In genomic region chr20:56778765-56779195, GRCh38 we compare ENCODE assay signal across 11 cellular contexts.
DNase-seq lines count a peak whose midpoint lies in the region; ATAC-seq and TF ChIP-seq lines count a peak whose summit lies in the region.
"Had no signal": no experiment of that assay in that cellular context is flagged by ENCODE, and none has a peak within 500 bp of the region (broad histone marks: within the 10 kb centered on the region; RNA-seq: fewer than 3 reads in every experiment).

No MANE protein-coding gene starts in this region.

- H3K27ac ChIP-seq in upper lobe of left lung: no peak overlapping the region

- no peak for ATAC-seq in upper lobe of left lung (ENCODE audit: low FRiP score in 2 of 2)

- no peaks in the 10 kb centered on the region for H3K9me3 ChIP-seq in upper lobe of left lung

- no peak for TF ChIP-seq POLR2A in upper lobe of left lung (IDR thresholded peaks at IDR 0.05)

- no peak overlapping the region for H3K4me3 ChIP-seq in upper lobe of left lung
- H3K4me3 ChIP-seq: HAP-1 had no signal

- no peak for TF ChIP-seq EP300 in upper lobe of left lung (IDR thresholded peaks at IDR 0.05)

- peak; percentile 48 for DNase-seq in HFFc6
- DNase-seq in SW480 (ENCODE audit: low spot score): peak; percentile 71
- peak; percentile 26 for DNase-seq in fibroblast of the conjunctiva (ENCODE audit: low read depth)
- no peak for DNase-seq in osteocyte (ENCODE audit: extremely low spot score, unreplicated experiment)
- no peak for DNase-seq in 8988T
- no peak for DNase-seq in NCI-H510A (lab: John Stamatoyannopoulos, UW)
- no peak for DNase-seq in NCI-H1694 treated with DMSO at 0.1 percent for 48 hours (lab: John Stamatoyannopoulos, UW)
- DNase-seq in upper lobe of left lung: no peak
- DNase-seq: activated CD4-positive, alpha-beta memory T cell treated with anti-CD3 and anti-CD28 coated beads for 36 hours; aorta had no signal

- TF ChIP-seq CTCF in HFFc6 (IDR thresholded peaks at IDR 0.05) (no peak), osteocyte (IDR thresholded peaks at IDR 0.05) (no peak), upper lobe of left lung (IDR thresholded peaks at IDR 0.05) (no peak)

- H3K27ac Mint-ChIP-seq in HFFc6: no peak overlapping the region
- peak overlapping the region; percentile 90 for H3K27ac Mint-ChIP-seq in osteocyte (ENCODE audit: unreplicated experiment)
- H3K27ac Mint-ChIP-seq: activated CD4-positive, alpha-beta memory T cell treated with anti-CD3 and anti-CD28 coated beads for 36 hours had no signal

- H3K4me1 ChIP-seq in upper lobe of left lung: peaks cover 0 to 8% (median 0%) of the 10 kb centered on the region in 4 donors
- H3K4me1 ChIP-seq: HAP-1 had no signal

- peaks cover 9% of the 10 kb centered on the region for H3K4me1 Mint-ChIP-seq in HFFc6 (ENCODE audit: low read depth)
- H3K4me1 Mint-ChIP-seq in osteocyte (ENCODE audit: unreplicated experiment): peaks cover 46% of the 10 kb centered on the region

- H3K27me3 Mint-ChIP-seq in HFFc6 (ENCODE audit: insufficient read depth) (no peaks in the 10 kb centered on the region; the same call in 1 of the 2 replicates), osteocyte (ENCODE audit: unreplicated experiment) (no peaks in the 10 kb centered on the region)

- H3K27me3 ChIP-seq in upper lobe of left lung: no peaks in the 10 kb centered on the region

- H3K36me3 Mint-ChIP-seq in HFFc6 (ENCODE audit: low read depth) (no peaks in the 10 kb centered on the region), osteocyte (ENCODE audit: unreplicated experiment) (no peaks in the 10 kb centered on the region)
- H3K36me3 Mint-ChIP-seq: activated CD4-positive, alpha-beta memory T cell treated with anti-CD3 and anti-CD28 coated beads for 36 hours had no signal

- no peaks in the 10 kb centered on the region for H3K9me3 Mint-ChIP-seq in HFFc6
- no peaks in the 10 kb centered on the region for H3K9me3 Mint-ChIP-seq in osteocyte (ENCODE audit: unreplicated experiment)
- H3K9me3 Mint-ChIP-seq: activated CD4-positive, alpha-beta memory T cell treated with anti-CD3 and anti-CD28 coated beads for 36 hours had no signal

- H3K4me3 Mint-ChIP-seq in HFFc6: no peak overlapping the region
- H3K4me3 Mint-ChIP-seq in osteocyte (ENCODE audit: unreplicated experiment): no peak overlapping the region
- H3K4me3 Mint-ChIP-seq: activated CD4-positive, alpha-beta memory T cell treated with anti-CD3 and anti-CD28 coated beads for 36 hours had no signal

- 33 to 45% methylated on average over 6 to 8 of the region's 8 CpGs for WGBS in upper lobe of left lung, 2 donors

- no peaks in the 10 kb centered on the region for H3K36me3 ChIP-seq in upper lobe of left lung
- H3K36me3 ChIP-seq: HAP-1 had no signal

Comparison
In these comparisons a context has a peak if more than half of its experiments do, and no peak if none do; other contexts are left out.
1. DNase-seq: peak in HFFc6 (single experiment), SW480 (single experiment) and fibroblast of the conjunctiva (single experiment); none in osteocyte (single experiment), 8988T (single experiment), NCI-H510A (single experiment), NCI-H1694 treated with DMSO at 0.1 percent for 48 hours (single experiment) and upper lobe of left lung (0 of 2).